Comparison of ENCODE assay signal across 18 cellular contexts in the genomic region with DNA sequence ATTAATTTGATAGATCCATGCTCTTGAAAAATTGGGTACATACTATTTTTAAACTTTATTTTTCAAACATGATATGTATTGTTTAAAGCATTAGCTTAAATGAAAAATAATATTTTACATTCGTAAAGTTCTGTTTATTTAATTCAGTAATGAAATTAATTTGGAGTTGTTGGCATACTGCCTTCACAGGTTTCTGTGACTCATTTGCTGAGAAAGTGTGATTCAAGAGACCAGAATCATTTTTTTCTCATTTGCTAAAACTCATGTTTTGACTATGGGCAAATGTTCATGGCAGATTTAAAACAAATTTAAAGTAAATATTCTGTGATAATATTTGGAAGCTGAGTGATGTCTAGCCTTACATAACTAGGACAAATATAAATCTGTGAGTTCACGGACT.
DNase-seq lines count a peak whose midpoint lies in the region; FAIRE-seq and TF ChIP-seq lines count a peak whose summit lies in the region.
"Had no signal": no experiment of that assay in that cellular context is flagged by ENCODE, and none has a peak within 500 bp of the region (broad histone marks: within the 10 kb centered on the region; RNA-seq: fewer than 3 reads in every experiment).

No MANE protein-coding gene starts in this region.

- intact Hi-C loops in ascending aorta (cut with DNase I) = no loop called here

- H3K4me1 ChIP-seq in ascending aorta = no peaks in the 10 kb centered on the region
- H3K4me1 ChIP-seq: Peyer's patch, SJSA1 had no signal

- H3K9me3 ChIP-seq in SK-N-MC (ENCODE audit: low read depth, low read length) (no peaks in the 10 kb centered on the region), ascending aorta (no peaks in the 10 kb centered on the region)
- H3K9me3 ChIP-seq: Peyer's patch, SJSA1 had no signal

- DNase-seq in H54 (ENCODE audit: insufficient read length, low spot score) (no peak), SK-N-MC (ENCODE audit: low read depth, low spot score) (no peak), epithelial cell of esophagus (ENCODE audit: low read depth) (peak; percentile 53), ascending aorta (ENCODE audit: low spot score in 2 of 2) (no peak), NCI-H2107 (lab: John Stamatoyannopoulos, UW) (no peak), midbrain (lab: John Stamatoyannopoulos, UW) (no peak), T-helper 2 cell (no peak)
- DNase-seq: CD4-positive, CD25-positive, alpha-beta regulatory T cell; DND-41; NCI-H1417; NCI-H187; NCI-H774; NK-92 treated with Interleukin-12 subunit alpha and Interleukin-12 subunit beta, amount 100 ng/mL, for 24 hours; Peyer's patch had no signal

- TF ChIP-seq POLR2A in H54 (IDR thresholded peaks at IDR 0.05; ENCODE audit: low read depth, low read length) = no peak

- peak overlapping the region; percentile 61; the same call in 1 of the 2 replicates for H3K27ac ChIP-seq in SK-N-MC
- H3K27ac ChIP-seq in ascending aorta = no peak overlapping the region
- H3K27ac ChIP-seq: Peyer's patch, SJSA1 had no signal

- H3K27me3 ChIP-seq in ascending aorta = no peaks in the 10 kb centered on the region
- H3K27me3 ChIP-seq: Peyer's patch, SJSA1 had no signal

- H3K36me3 ChIP-seq in SK-N-MC (ENCODE audit: insufficient read depth, low read length) (no peaks in the 10 kb centered on the region), ascending aorta (no peaks in the 10 kb centered on the region)
- H3K36me3 ChIP-seq: Peyer's patch, SJSA1 had no signal

- no peak overlapping the region for H3K4me3 ChIP-seq in SK-N-MC
- H3K4me3 ChIP-seq in epithelial cell of esophagus (ENCODE audit: low read length) = no peak overlapping the region
- H3K4me3 ChIP-seq in ascending aorta = no peak overlapping the region
- H3K4me3 ChIP-seq: Peyer's patch, SJSA1 had no signal

- H3K9ac ChIP-seq in SK-N-MC (ENCODE audit: insufficient read length) = no peak overlapping the region

- TF ChIP-seq CTCF in epithelial cell of esophagus (IDR thresholded peaks at IDR 0.05; ENCODE audit: insufficient read depth, low read depth, low read length, missing control alignments) = no peak
- TF ChIP-seq CTCF in ascending aorta (IDR thresholded peaks at IDR 0.05) = no peak

- peak; percentile 33 for FAIRE-seq in H54 (lab: Jason Lieb, UNC)
- FAIRE-seq: GM12892, GM18507, H1 had no signal
